Comparison of ENCODE assay signal across 8 cellular contexts in the genomic region with DNA sequence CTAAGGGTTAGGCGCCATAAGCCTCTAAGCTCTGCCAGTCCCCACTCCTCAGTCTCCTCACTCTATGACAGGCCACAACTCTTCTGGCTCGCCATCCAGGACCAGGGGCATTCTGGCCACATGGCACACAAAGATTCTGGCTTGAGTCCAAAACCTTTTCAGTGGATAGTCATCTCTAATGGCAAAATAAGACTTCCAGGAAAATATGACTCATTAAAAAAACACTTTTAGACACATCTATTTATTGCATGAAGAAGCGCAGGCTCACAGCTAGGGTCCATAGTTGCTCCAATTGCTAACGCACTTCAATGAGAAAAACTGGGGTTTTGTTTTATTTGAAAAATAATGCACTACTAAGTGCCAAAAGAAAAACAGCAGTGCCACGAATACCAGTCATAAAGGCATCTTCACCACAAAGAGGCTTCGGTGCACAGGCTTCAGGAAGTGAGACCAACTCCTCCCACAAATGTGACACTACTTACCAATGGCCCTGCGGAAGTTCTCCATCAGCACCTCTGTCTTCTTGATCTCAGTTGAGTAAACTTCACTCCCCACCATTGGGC. TPM values are rescaled to one million over a fixed set of nuclear protein-coding genes. Genes with fewer than 3 reads are reported as not detected.
DNase-seq lines count a peak whose midpoint lies in the region; ATAC-seq and TF ChIP-seq lines count a peak whose summit lies in the region.

No MANE protein-coding gene starts in this region.

- peaks cover 94% of the 10 kb centered on the region for H3K79me2 ChIP-seq in OCI-LY3 (ENCODE audit: low read length)

- no peaks in the 10 kb centered on the region for H3K9me3 Mint-ChIP-seq in activated naive CD8-positive, alpha-beta T cell treated with anti-CD3 and anti-CD28 coated beads, Interleukin-2, amount 50 U/mL, for 24 hours
- H3K9me3 Mint-ChIP-seq in naive B cell: no peaks in the 10 kb centered on the region

- H3K4me3 ChIP-seq in OCI-LY3 (ENCODE audit: low read length) (peak overlapping the region; percentile 12; the same call in 1 of the 2 replicates), left lung (no peak overlapping the region)

- TF ChIP-seq CTCF in OCI-LY3 (IDR thresholded peaks at IDR 0.05; ENCODE audit: low read depth, low read length) (no peak), left lung (IDR thresholded peaks at IDR 0.05) (no peak)

- DNase-seq in activated naive CD8-positive, alpha-beta T cell treated with anti-CD3 and anti-CD28 coated beads, Interleukin-2, amount 50 U/mL, for 24 hours: peak; percentile 28
- no peak for DNase-seq in naive B cell
- no peak for DNase-seq in left lung
- no peak for DNase-seq in NCI-H510A (lab: John Stamatoyannopoulos, UW)

- H3K27me3 ChIP-seq in OCI-LY3 (ENCODE audit: low read depth, low read length) (no peaks in the 10 kb centered on the region), left lung (no peaks in the 10 kb centered on the region)

- intact Hi-C loops in left lung (cut with DNase I): no loop called here

- H3K27me3 Mint-ChIP-seq in activated naive CD8-positive, alpha-beta T cell treated with anti-CD3 and anti-CD28 coated beads, Interleukin-2, amount 50 U/mL, for 24 hours: no peaks in the 10 kb centered on the region
- no peaks in the 10 kb centered on the region for H3K27me3 Mint-ChIP-seq in naive B cell

- peaks cover 39% of the 10 kb centered on the region for H3K4me1 Mint-ChIP-seq in activated naive CD8-positive, alpha-beta T cell treated with anti-CD3 and anti-CD28 coated beads, Interleukin-2, amount 50 U/mL, for 24 hours
- H3K4me1 Mint-ChIP-seq in naive B cell: peaks cover 9 to 16% (median 16%) of the 10 kb centered on the region in 3 donors

- H2AFZ ChIP-seq in OCI-LY3 (ENCODE audit: low read depth, low read length): no peak overlapping the region

- peak overlapping the region; percentile 47 for H3K4me3 Mint-ChIP-seq in activated naive CD8-positive, alpha-beta T cell treated with anti-CD3 and anti-CD28 coated beads, Interleukin-2, amount 50 U/mL, for 24 hours
- no peak overlapping the region for H3K4me3 Mint-ChIP-seq in naive B cell

- ATAC-seq in GM19025 (IDR thresholded peaks at IDR 0.05; ENCODE audit: low read depth, unreplicated experiment) (peak; percentile 56), naive B cell (ENCODE audit: low read depth in 2 of 2) (peak in 1 of 2 donors; percentile 55), left lung (no peak), HG03521 (IDR thresholded peaks at IDR 0.05; ENCODE audit: unreplicated experiment) (no peak), GM21825 (IDR thresholded peaks at IDR 0.05; ENCODE audit: unreplicated experiment) (no peak)
- ATAC-seq in activated naive CD8-positive, alpha-beta T cell treated with anti-CD3 and anti-CD28 coated beads, Interleukin-2, amount 50 U/mL, for 24 hours: peak; percentile 92

- peak overlapping the region; percentile 90 for H3K27ac Mint-ChIP-seq in activated naive CD8-positive, alpha-beta T cell treated with anti-CD3 and anti-CD28 coated beads, Interleukin-2, amount 50 U/mL, for 24 hours
- peak overlapping the region in 4 of 6 donors; percentile 11 to 47 (median 34) for H3K27ac Mint-ChIP-seq in naive B cell

- H3K9ac ChIP-seq in OCI-LY3 (ENCODE audit: low read length): no peak overlapping the region

- peaks cover 69% of the 10 kb centered on the region for H3K36me3 Mint-ChIP-seq in activated naive CD8-positive, alpha-beta T cell treated with anti-CD3 and anti-CD28 coated beads, Interleukin-2, amount 50 U/mL, for 24 hours (ENCODE audit: low read depth)
- H3K36me3 Mint-ChIP-seq in naive B cell: peaks cover 22 to 28% of the 10 kb centered on the region in 2 donors

- H3K4me1 ChIP-seq in OCI-LY3 (ENCODE audit: low read length) (peaks cover 34% of the 10 kb centered on the region), left lung (peaks cover 0 to 5% of the 10 kb centered on the region in 2 donors)

- H3K27ac ChIP-seq in OCI-LY3 (ENCODE audit: low read length): peak overlapping the region; percentile 69
- peak overlapping the region in 1 of 2 donors; percentile 23 for H3K27ac ChIP-seq in left lung

- peaks cover 7% of the 10 kb centered on the region; the same call in 1 of the 2 replicates for H4K20me1 ChIP-seq in OCI-LY3 (ENCODE audit: insufficient read depth, low read length)

- H3K9me3 ChIP-seq in OCI-LY3 (ENCODE audit: insufficient read depth, low read length): no peaks in the 10 kb centered on the region
- no peaks in the 10 kb centered on the region for H3K9me3 ChIP-seq in left lung

- peak overlapping the region; percentile 55 for H3K4me2 ChIP-seq in OCI-LY3 (ENCODE audit: low read length)

- H3K36me3 ChIP-seq in OCI-LY3 (replicated peaks; ENCODE audit: low read depth, low read length) (peaks cover 57% of the 10 kb centered on the region), left lung (peaks cover 0 to 57% of the 10 kb centered on the region in 2 donors)

RNA-seq across cellular contexts. Expression of a gene that starts 11.1 kb away (rescaled TPM):
- 10 to 100 TPM; 24.4 to 60.7 (median 51.2) TPM for polyA plus RNA-seq in naive B cell (ENCODE audit: low read depth in 6 of 6)
- 10 to 100 TPM; 22.3 to 33.1 TPM for total RNA-seq in left lung

RNA-seq across cellular contexts. Expression of a gene that starts 40.8 kb away (rescaled TPM):
- 10 to 100 TPM in 5 of 6 donors, 1 to 10 TPM in 1; 8.5 to 24.0 (median 20.1) TPM for polyA plus RNA-seq in naive B cell (ENCODE audit: low read depth in 6 of 6)
- 10 to 100 TPM; 11.5 to 13.4 TPM for total RNA-seq in left lung

Comparison
In these comparisons a context has a peak if more than half of its experiments do, and no peak if none do; other contexts are left out.
1. ATAC-seq: peak in GM19025 (single experiment) and activated naive CD8-positive, alpha-beta T cell treated with anti-CD3 and anti-CD28 coated beads, Interleukin-2, amount 50 U/mL, for 24 hours (single experiment); none in left lung (single experiment), HG03521 (single experiment) and GM21825 (single experiment).